Comparison of ENCODE assay signal across 8 cellular contexts in genomic region chr19:11196406-11197287, GRCh38. TPM values are rescaled to one million over a fixed set of nuclear protein-coding genes. Genes with fewer than 3 reads are reported as not detected.
DNase-seq lines count a peak whose midpoint lies in the region; ATAC-seq and TF ChIP-seq lines count a peak whose summit lies in the region.

No MANE protein-coding gene starts in this region.

- peak overlapping the region; percentile 92 for H3K18ac ChIP-seq in trophoblast cell (ENCODE audit: low read length)

- H3K14ac ChIP-seq in trophoblast cell (ENCODE audit: low read length): peak overlapping the region; percentile 86

- peaks cover 7% of the 10 kb centered on the region for H3K4me1 Mint-ChIP-seq in activated CD8-positive, alpha-beta T cell treated with anti-CD3 and anti-CD28 coated beads for 36 hours (ENCODE audit: low read depth)

- peak overlapping the region; percentile 83 for H2BK120ac ChIP-seq in trophoblast cell (ENCODE audit: insufficient read depth, low read length, poor library complexity)

- H2BK5ac ChIP-seq in trophoblast cell (ENCODE audit: low read depth, low read length, poor library complexity): peak overlapping the region; percentile 66

- CTCF ChIA-PET in activated CD8-positive, alpha-beta T cell treated with anti-CD3 and anti-CD28 coated beads for 36 hours (lab: Charles Lee): no interaction called here

- H3K23ac ChIP-seq in trophoblast cell (ENCODE audit: low read length): no peak overlapping the region

- H4K12ac ChIP-seq in trophoblast cell (ENCODE audit: low read depth, low read length): peak overlapping the region; percentile 73

- DNase-seq in 8988T (peak; percentile 63), GM20000 (ENCODE audit: low spot score) (peak; percentile 61), Right ventricle myocardium superior (peak; percentile 73), trophoblast cell (no peak), T1000 (lab: John Stamatoyannopoulos, UW) (no peak), NCI-H2081 treated with DMSO at 0.1 percent for 48 hours (lab: John Stamatoyannopoulos, UW) (no peak)
- DNase-seq in activated CD8-positive, alpha-beta T cell treated with anti-CD3 and anti-CD28 coated beads for 36 hours: no peak

- peaks cover 2 to 9% of the 10 kb centered on the region in 2 experiments for H3K4me1 ChIP-seq in trophoblast cell (ENCODE audit: control insufficient read depth in 1 of 2, insufficient read depth in 2 of 2, low read length in 2 of 2)

- ATAC-seq in activated CD8-positive, alpha-beta T cell treated with anti-CD3 and anti-CD28 coated beads for 36 hours: no peak
- peak; percentile 45 for ATAC-seq in Right ventricle myocardium superior (ENCODE audit: poor library complexity)
- ATAC-seq in GM21619 (IDR thresholded peaks at IDR 0.05; ENCODE audit: unreplicated experiment): no peak

- no peak overlapping the region for H3K27ac Mint-ChIP-seq in activated CD8-positive, alpha-beta T cell treated with anti-CD3 and anti-CD28 coated beads for 36 hours

- POLR2A ChIA-PET in activated CD8-positive, alpha-beta T cell treated with anti-CD3 and anti-CD28 coated beads for 36 hours (lab: Charles Lee): no interaction called here

- intact Hi-C loops in activated CD8-positive, alpha-beta T cell treated with anti-CD3 and anti-CD28 coated beads for 36 hours (cut with micrococcal nuclease): no loop called here
- intact Hi-C loops in Right ventricle myocardium superior (cut with DNase I): no loop called here

- H3K9me3 Mint-ChIP-seq in activated CD8-positive, alpha-beta T cell treated with anti-CD3 and anti-CD28 coated beads for 36 hours: no peaks in the 10 kb centered on the region

- H3K79me1 ChIP-seq in trophoblast cell (ENCODE audit: low read length): peaks cover 5% of the 10 kb centered on the region

- H4K8ac ChIP-seq in trophoblast cell (ENCODE audit: low read depth, low read length): peak overlapping the region; percentile 64

- peak overlapping the region; percentile 81 for H4K91ac ChIP-seq in trophoblast cell (ENCODE audit: low read depth, low read length)

- peak overlapping the region; percentile 98 for H3K4me2 ChIP-seq in trophoblast cell (ENCODE audit: low read length)

- peak overlapping the region; percentile 60 for H2BK12ac ChIP-seq in trophoblast cell (ENCODE audit: low read length)

- peaks cover 5% of the 10 kb centered on the region for H3K79me2 ChIP-seq in trophoblast cell (ENCODE audit: control insufficient read depth, insufficient read depth, low read length, poor library complexity)

- peak overlapping the region; percentile 53 for H2AK5ac ChIP-seq in trophoblast cell (ENCODE audit: low read length)

- peaks cover 12% of the 10 kb centered on the region for H3K27me3 Mint-ChIP-seq in activated CD8-positive, alpha-beta T cell treated with anti-CD3 and anti-CD28 coated beads for 36 hours

- no peak for TF ChIP-seq CTCF in GM20000 (IDR thresholded peaks at IDR 0.05; ENCODE audit: extremely low read depth, missing control alignments)
- TF ChIP-seq CTCF in activated CD8-positive, alpha-beta T cell treated with anti-CD3 and anti-CD28 coated beads for 36 hours (IDR thresholded peaks at IDR 0.05): no peak

- H3K27ac ChIP-seq in trophoblast cell (ENCODE audit: low read depth, low read length): peak overlapping the region; percentile 60

- peak overlapping the region; percentile 78 for H3K4ac ChIP-seq in trophoblast cell (ENCODE audit: low read depth, low read length)

- peak overlapping the region; percentile 79 for H2AFZ ChIP-seq in trophoblast cell (ENCODE audit: insufficient read depth, low read length, poor library complexity)

- H3K9ac ChIP-seq in trophoblast cell (ENCODE audit: low read length): peak overlapping the region; percentile 93

- no CpG with 5 or more reads among the region's 47 CpGs for WGBS in trophoblast cell (ENCODE audit: extremely low coverage, insufficient coverage, insufficient read length)

- no peaks in the 10 kb centered on the region for H3K36me3 Mint-ChIP-seq in activated CD8-positive, alpha-beta T cell treated with anti-CD3 and anti-CD28 coated beads for 36 hours (ENCODE audit: low read depth)

- peaks cover 2% of the 10 kb centered on the region for H3K9me3 ChIP-seq in trophoblast cell (ENCODE audit: insufficient read depth, low read depth, low read length)

- H3K4me3 Mint-ChIP-seq in activated CD8-positive, alpha-beta T cell treated with anti-CD3 and anti-CD28 coated beads for 36 hours: peak overlapping the region; percentile 61

- H3K4me3 ChIP-seq in trophoblast cell (ENCODE audit: low read depth, low read length): peak overlapping the region; percentile 80

- peaks cover 20 to 21% of the 10 kb centered on the region in 2 experiments for H3K36me3 ChIP-seq in trophoblast cell (ENCODE audit: control insufficient read depth in 1 of 2, insufficient read depth in 2 of 2, low read length in 2 of 2)

- H3K27me3 ChIP-seq in trophoblast cell (ENCODE audit: insufficient read depth, low read length): no peaks in the 10 kb centered on the region

RNA-seq across cellular contexts. Expression of gene KANK2, which starts 0.7 kb away (rescaled TPM):
- total RNA-seq in activated CD8-positive, alpha-beta T cell treated with anti-CD3 and anti-CD28 coated beads for 36 hours: 1 to 10 TPM; 1.9 to 2.0 TPM
- total RNA-seq in Right ventricle myocardium superior: 383 TPM
- polyA plus RNA-seq in trophoblast cell (2013): 35.1 and 36.6 TPM in 2 replicates

RNA-seq across cellular contexts. Expression of gene SPC24, which starts 41.1 kb away (rescaled TPM):
- 10 to 100 TPM; 60.5 to 70.9 TPM for total RNA-seq in activated CD8-positive, alpha-beta T cell treated with anti-CD3 and anti-CD28 coated beads for 36 hours
- 6.7 TPM for total RNA-seq in Right ventricle myocardium superior
- 9.0 and 11.0 TPM in 2 replicates for polyA plus RNA-seq in trophoblast cell (2013)

RNA-seq across cellular contexts. Expression of gene ANGPTL8, which starts 42.8 kb away (rescaled TPM):
- total RNA-seq in activated CD8-positive, alpha-beta T cell treated with anti-CD3 and anti-CD28 coated beads for 36 hours: not detected
- total RNA-seq in Right ventricle myocardium superior: 0.40 TPM
- not detected in 2 replicates for polyA plus RNA-seq in trophoblast cell (2013)

Comparison
In these comparisons a context has a peak if more than half of its experiments do, and no peak if none do; other contexts are left out.
1. DNase-seq: peak in 8988T (single experiment), GM20000 (single experiment) and Right ventricle myocardium superior (single experiment); none in activated CD8-positive, alpha-beta T cell treated with anti-CD3 and anti-CD28 coated beads for 36 hours (single experiment), trophoblast cell (0 of 2), T1000 (single experiment) and NCI-H2081 treated with DMSO at 0.1 percent for 48 hours (single experiment).
2. RNA of gene KANK2, which starts 0.7 kb away (total RNA-seq): 383 TPM in Right ventricle myocardium superior (single experiment); 1.9 to 2.0 TPM in activated CD8-positive, alpha-beta T cell treated with anti-CD3 and anti-CD28 coated beads for 36 hours; every median in the first group is over 100 times any median in the second.